In the genomic region with DNA sequence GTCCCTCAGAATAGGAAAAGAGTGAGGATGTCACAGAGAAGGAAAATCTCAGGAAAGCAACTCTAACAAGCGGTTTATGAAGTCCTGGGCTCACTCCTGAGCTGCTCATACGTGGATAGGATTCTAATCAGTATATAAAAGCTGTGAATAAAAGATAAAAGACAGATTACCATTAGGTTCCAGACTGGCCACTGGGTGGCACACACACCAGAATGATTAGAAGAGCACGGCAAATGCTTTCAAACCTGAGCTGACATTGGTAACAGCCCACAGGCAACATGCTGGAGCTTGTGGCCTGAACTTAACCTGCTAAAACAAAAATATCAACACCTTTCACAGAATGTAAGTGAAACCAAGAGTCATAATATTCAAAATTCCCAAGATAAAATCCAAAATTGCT, we compare ENCODE assay signal across 1 cellular context.
TF ChIP-seq lines count a peak whose summit lies in the region.

No MANE protein-coding gene starts in this region.

TF ChIP-seq in HepG2, 621 proteins besides CTCF, POLR2A, EP300 and RAD21 (continued from another document):
- TF ChIP-seq, protein P1, sequence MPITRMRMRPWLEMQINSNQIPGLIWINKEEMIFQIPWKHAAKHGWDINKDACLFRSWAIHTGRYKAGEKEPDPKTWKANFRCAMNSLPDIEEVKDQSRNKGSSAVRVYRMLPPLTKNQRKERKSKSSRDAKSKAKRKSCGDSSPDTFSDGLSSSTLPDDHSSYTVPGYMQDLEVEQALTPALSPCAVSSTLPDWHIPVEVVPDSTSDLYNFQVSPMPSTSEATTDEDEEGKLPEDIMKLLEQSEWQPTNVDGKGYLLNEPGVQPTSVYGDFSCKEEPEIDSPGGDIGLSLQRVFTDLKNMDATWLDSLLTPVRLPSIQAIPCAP (CRISPR knock-in tag; IDR thresholded peaks at IDR 0.05; ENCODE audit: low read depth), result no peak
- no peak for TF ChIP-seq ZNF331 (CRISPR knock-in tag; IDR thresholded peaks at IDR 0.05)
